ENCODE assay signal across 10 cellular contexts in the genomic region with DNA sequence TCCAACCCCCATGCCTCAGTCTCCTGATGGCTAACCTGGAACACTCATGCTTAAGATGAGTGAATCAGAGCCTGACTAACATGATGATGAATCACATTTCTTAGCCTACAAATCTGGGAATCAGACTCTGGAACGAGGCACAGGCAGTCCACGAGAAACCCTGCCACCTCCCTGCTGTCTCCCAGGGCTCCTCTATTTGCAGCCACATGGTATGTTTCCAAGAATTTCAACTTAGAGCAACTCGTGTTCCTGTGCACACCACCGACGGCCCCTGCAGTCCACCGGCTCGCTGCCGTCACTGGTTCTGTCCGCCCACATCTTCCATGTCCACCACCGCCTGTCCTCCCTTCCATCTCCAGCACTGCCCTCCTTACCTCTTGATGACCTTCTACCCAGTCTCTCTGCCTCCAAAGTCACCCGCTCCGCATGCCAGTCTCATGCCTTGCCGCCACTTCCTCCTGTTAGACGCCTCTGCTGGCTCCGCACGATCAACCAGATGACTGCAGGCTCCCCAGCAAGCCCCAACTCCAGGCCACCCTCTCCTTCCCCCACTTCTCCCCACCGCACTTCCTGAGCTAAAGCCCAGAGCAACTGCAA.
DNase-seq lines count a peak whose midpoint lies in the region; ATAC-seq and TF ChIP-seq lines count a peak whose summit lies in the region.
"Had no signal": no experiment of that assay in that cellular context is flagged by ENCODE, and none has a peak within 500 bp of the region (broad histone marks: within the 10 kb centered on the region; RNA-seq: fewer than 3 reads in every experiment).

No MANE protein-coding gene starts in this region.

- H3K36me3 ChIP-seq in kidney epithelial cell (ENCODE audit: control insufficient read depth, insufficient read depth, low read length) = no peaks in the 10 kb centered on the region

- H3K4me3 ChIP-seq in HFF-Myc (replicated peaks; ENCODE audit: low read depth, low read length) (no peak overlapping the region), kidney epithelial cell (ENCODE audit: low read depth, low read length) (no peak overlapping the region)

- no peaks in the 10 kb centered on the region for H3K27me3 ChIP-seq in kidney epithelial cell (ENCODE audit: control insufficient read depth, insufficient read depth, low read length)

- ATAC-seq in GM18907 (IDR thresholded peaks at IDR 0.05; ENCODE audit: unreplicated experiment) (no peak), GM21515 (IDR thresholded peaks at IDR 0.05; ENCODE audit: unreplicated experiment) (no peak), HG03039 (IDR thresholded peaks at IDR 0.05; ENCODE audit: unreplicated experiment) (no peak)

- DNase-seq in 8988T = peak; percentile 49
- DNase-seq in HFF-Myc (ENCODE audit: extremely low read depth, low read depth) = peak; percentile 25
- peak; percentile 31 for DNase-seq in amniotic stem cell (lab: John Stamatoyannopoulos, UW)
- peak; percentile 91 for DNase-seq in kidney epithelial cell (ENCODE audit: low read depth)
- no peak for DNase-seq in NCI-H187 treated with DMSO at 0.1 percent for 48 hours (lab: John Stamatoyannopoulos, UW)
- DNase-seq: activated CD8-positive, alpha-beta memory T cell treated with anti-CD3 and anti-CD28 coated beads for 24 hours; RPMI8226 had no signal

- no peak for TF ChIP-seq CTCF in HFF-Myc (IDR thresholded peaks at IDR 0.05; ENCODE audit: low read depth, low read length, missing control alignments)
- no peak for TF ChIP-seq CTCF in kidney epithelial cell (IDR thresholded peaks at IDR 0.05; ENCODE audit: insufficient read depth, low read length, poor library complexity, severe bottlenecking)
